In genomic region chr7:26317211-26317610, GRCh38 we compare ENCODE assay signal across 23 cellular contexts. TPM values are rescaled to one million over a fixed set of nuclear protein-coding genes. Genes with fewer than 3 reads are reported as not detected.
"Had no signal": no experiment of that assay in that cellular context is flagged by ENCODE, and none has a peak within 500 bp of the region (broad histone marks: within the 10 kb centered on the region; RNA-seq: fewer than 3 reads in every experiment).

No MANE protein-coding gene starts in this region.

- H3K4me3 ChIP-seq: SJSA1, SK-N-MC had no signal

- H3K9me3 ChIP-seq: SJSA1 had no signal

- H3K27me3 ChIP-seq: SJSA1 had no signal

- H3K9ac ChIP-seq: KMS-11 had no signal

- H3K4me1 ChIP-seq: SJSA1 had no signal

- DNase-seq: IMR-90, Kasumi-1, MM.1S, NCI-H1092 treated with DMSO at 0.1 percent for 48 hours, NCI-H1436, NCI-H187, NCI-H2029, NCI-H2081 treated with DMSO at 0.1 percent for 48 hours, NCI-H2171, NCI-H226, NCI-H446, NCI-H510A, NCI-H524 treated with DMSO at 0.1 percent for 48 hours, NCI-H69, NCI-H774, Right ventricle myocardium superior, RPMI8226, SIG-M5 had no signal

- H3K4me2 ChIP-seq: KMS-11 had no signal

- FAIRE-seq: RCC 7860 had no signal

- H3K36me3 ChIP-seq: SJSA1 had no signal

- H3K27ac ChIP-seq: KMS-11, SJSA1, SK-N-MC had no signal

RNA-seq across cellular contexts. Expression of gene SNX10, which starts 25.5 kb away (rescaled TPM):
- total RNA-seq: HT-29, IMR-90 had no signal
- polyA plus RNA-seq: IMR-90 had no signal
